In genomic region chr16:66342294-66342900, GRCh38 we compare ENCODE assay signal across 8 cellular contexts. TPM values are rescaled to one million over a fixed set of nuclear protein-coding genes. Genes with fewer than 3 reads are reported as not detected.
DNase-seq lines count a peak whose midpoint lies in the region; ATAC-seq and TF ChIP-seq lines count a peak whose summit lies in the region.

No MANE protein-coding gene starts in this region.

- H3K27ac ChIP-seq in cardiac muscle cell: no peak overlapping the region
- H3K27ac ChIP-seq in suprapubic skin: no peak overlapping the region

- intact Hi-C loops in Right ventricle myocardium inferior (cut with DNase I): no loop called here

- H3K36me3 ChIP-seq in cardiac muscle cell (no peaks in the 10 kb centered on the region), suprapubic skin (no peaks in the 10 kb centered on the region)

- H3K4me3 ChIP-seq in cardiac muscle cell (no peak overlapping the region), fibroblast of villous mesenchyme (ENCODE audit: low read depth, low read length) (no peak overlapping the region), suprapubic skin (no peak overlapping the region)

- TF ChIP-seq EP300 in suprapubic skin (IDR thresholded peaks at IDR 0.05): no peak

- no peak for TF ChIP-seq POLR2A in suprapubic skin (IDR thresholded peaks at IDR 0.05)

- H3K4me1 ChIP-seq in cardiac muscle cell (ENCODE audit: low read depth) (no peaks in the 10 kb centered on the region), suprapubic skin (no peaks in the 10 kb centered on the region)

- no peaks in the 10 kb centered on the region for H3K9me3 ChIP-seq in cardiac muscle cell (ENCODE audit: low read depth)
- H3K9me3 ChIP-seq in suprapubic skin: no peaks in the 10 kb centered on the region

- ATAC-seq in Right ventricle myocardium inferior (no peak), GM18907 (IDR thresholded peaks at IDR 0.05; ENCODE audit: unreplicated experiment) (no peak)

- H3K27me3 ChIP-seq in cardiac muscle cell (peaks cover 8% of the 10 kb centered on the region), suprapubic skin (peaks cover 5% of the 10 kb centered on the region)

- 62% methylated on average over 4 of the region's 9 CpGs for WGBS in suprapubic skin

- TF ChIP-seq CTCF in cardiac muscle cell (IDR thresholded peaks at IDR 0.05; ENCODE audit: low read depth, low read length): peak; percentile 74
- peak; percentile 68 for TF ChIP-seq CTCF in fibroblast of villous mesenchyme (IDR thresholded peaks at IDR 0.05; ENCODE audit: insufficient read depth, low read depth, low read length)
- TF ChIP-seq CTCF in suprapubic skin (IDR thresholded peaks at IDR 0.05): peak; percentile 6 to 40

- peak; percentile 38 to 67 for DNase-seq in cardiac muscle cell (ENCODE audit: low read depth in 1 of 2, low spot score in 1 of 2)
- no peak for DNase-seq in Right ventricle myocardium inferior (ENCODE audit: missing footprints)
- peak; percentile 25 for DNase-seq in RPMI7951 (ENCODE audit: low read depth)
- peak; percentile 6 for DNase-seq in fibroblast of villous mesenchyme (ENCODE audit: low read depth)
- DNase-seq in suprapubic skin (ENCODE audit: low spot score in 2 of 2): no peak
- no peak for DNase-seq in HPDE6-E6E7 (ENCODE audit: extremely low spot score)
- no peak for DNase-seq in NCI-H1048 (lab: John Stamatoyannopoulos, UW)

RNA-seq across cellular contexts. Expression of gene CDH5, which starts 24.1 kb away (rescaled TPM):
- total RNA-seq in cardiac muscle cell (0.88 and 4.1 TPM in 2 replicates), Right ventricle myocardium inferior (58.4 TPM), fibroblast of villous mesenchyme (not detected in 2 replicates), suprapubic skin (10 to 100 TPM in 2 of 4 donors, 1 to 10 TPM in 2; 8.0 to 23.6 (median 14.4) TPM)
- 1.1 and 5.6 TPM in 2 replicates for polyA plus RNA-seq in cardiac muscle cell
- under 0.01 TPM in 1 of 2 replicates, not detected in the other for total RNA-seq in RPMI7951 (2014; rRNA removed; shearing (Covaris generic))

Comparison
In these comparisons a context has a peak if more than half of its experiments do, and no peak if none do; other contexts are left out.
1. DNase-seq: peak in cardiac muscle cell (2 of 2), RPMI7951 (single experiment) and fibroblast of villous mesenchyme (single experiment); none in Right ventricle myocardium inferior (single experiment), suprapubic skin (0 of 2), HPDE6-E6E7 (single experiment) and NCI-H1048 (single experiment).
2. CTCF ChIP-seq: peak in every context shown above with its lines; median percentile 74 in cardiac muscle cell; 68 in fibroblast of villous mesenchyme; 23 in suprapubic skin.